In the genomic region with DNA sequence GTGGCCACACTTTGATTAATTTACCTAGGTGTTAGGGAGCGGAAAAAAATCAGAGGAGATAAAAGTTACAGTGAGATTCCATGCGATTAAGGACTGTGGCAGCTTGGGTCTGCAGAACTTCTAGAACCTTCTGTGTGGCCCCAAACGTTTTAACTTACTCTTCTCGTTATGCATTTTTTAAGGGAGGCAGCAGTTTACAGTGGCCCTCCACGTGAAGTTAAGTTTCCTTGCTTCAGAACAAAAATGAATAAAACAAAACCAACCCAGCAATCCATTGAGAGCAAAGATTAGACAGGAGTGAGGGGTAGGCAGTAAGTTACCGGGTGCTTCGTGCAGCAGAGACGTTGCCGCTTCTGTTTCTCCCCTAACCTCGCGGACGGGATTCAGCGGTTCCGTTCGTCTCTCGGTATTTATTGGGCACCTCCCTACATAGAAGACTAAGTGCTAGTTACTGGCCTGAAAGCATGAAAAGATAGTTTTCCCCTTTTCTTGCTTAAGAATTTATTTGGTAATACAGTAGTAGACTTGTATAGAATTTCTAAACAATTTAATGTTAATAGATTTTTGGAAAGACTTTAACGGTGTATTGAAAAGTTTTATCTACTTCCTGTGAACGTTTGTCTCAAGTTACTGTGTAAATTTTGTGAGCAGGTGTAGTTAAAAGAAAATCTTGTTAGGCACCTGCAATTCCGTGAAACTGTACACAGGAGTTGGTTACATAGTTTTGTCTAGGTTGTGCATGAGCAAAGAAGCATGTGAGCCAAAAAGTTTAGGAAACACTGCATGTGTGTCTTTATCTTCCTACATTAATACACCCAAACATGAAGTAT, we compare ENCODE assay signal across 8 cellular contexts. TPM values are rescaled to one million over a fixed set of nuclear protein-coding genes. Genes with fewer than 3 reads are reported as not detected.
DNase-seq lines count a peak whose midpoint lies in the region.

No MANE protein-coding gene starts in this region.

- no peaks in the 10 kb centered on the region for H3K9me3 ChIP-seq in ectodermal cell (ENCODE audit: control insufficient read depth, low read length)
- no peaks in the 10 kb centered on the region for H3K9me3 ChIP-seq in subcutaneous abdominal adipose tissue (ENCODE audit: control insufficient read depth in 5 of 5, low read length in 5 of 5)

- peak overlapping the region; percentile 93 for H3K56ac ChIP-seq in mesendoderm (ENCODE audit: low read length)

- H3K4me1 ChIP-seq in ectodermal cell (ENCODE audit: control insufficient read depth, insufficient read depth, low read length) (no peaks in the 10 kb centered on the region), mesendoderm (ENCODE audit: control insufficient read depth, low read depth, low read length) (peaks cover 2% of the 10 kb centered on the region), subcutaneous abdominal adipose tissue (ENCODE audit: control insufficient read depth in 5 of 5, insufficient read depth in 5 of 5, low read length in 5 of 5) (peaks cover 2 to 33% (median 21%) of the 10 kb centered on the region in 5 donors)

- no peak overlapping the region for H2BK120ac ChIP-seq in mesendoderm (ENCODE audit: low read depth, low read length)

- H3K4ac ChIP-seq in mesendoderm (ENCODE audit: low read depth, low read length): peak overlapping the region; percentile 96

- H3K79me2 ChIP-seq in mesendoderm (ENCODE audit: control insufficient read depth, insufficient read depth, low read length): peaks cover 18% of the 10 kb centered on the region

- H3K18ac ChIP-seq in mesendoderm (ENCODE audit: low read length): peak overlapping the region; percentile 85

- peaks cover 4% of the 10 kb centered on the region for H3K79me1 ChIP-seq in mesendoderm (ENCODE audit: low read length)

- WGBS in ectodermal cell, 2 experiments: 5 to 6% methylated on average over 19 of the region's 19 CpGs
- WGBS in mesendoderm (ENCODE audit: extremely low coverage, insufficient coverage, low lambda C conversion rate): no CpG with 5 or more reads among the region's 19 CpGs

- peak overlapping the region; percentile 64 for H3K4me2 ChIP-seq in mesendoderm (ENCODE audit: low read length)

- H3K4me3 ChIP-seq in ectodermal cell (ENCODE audit: insufficient read depth, low read depth, low read length): peak overlapping the region; percentile 64
- peak overlapping the region; percentile 17 for H3K4me3 ChIP-seq in mesendoderm (ENCODE audit: low read length)
- H3K4me3 ChIP-seq in subcutaneous abdominal adipose tissue (ENCODE audit: low read depth in 1 of 5, low read length in 5 of 5): peak overlapping the region; percentile 74 to 87 (median 83)

- H4K5ac ChIP-seq in mesendoderm (ENCODE audit: low read length): no peak overlapping the region

- H3K27me3 ChIP-seq in ectodermal cell (ENCODE audit: control insufficient read depth, insufficient read depth, low read length, poor library complexity, severe bottlenecking) (peaks cover 15% of the 10 kb centered on the region), mesendoderm (ENCODE audit: insufficient read depth, low read length, poor library complexity) (no peaks in the 10 kb centered on the region), subcutaneous abdominal adipose tissue (ENCODE audit: control insufficient read depth in 5 of 5, insufficient read depth in 4 of 5, low read length in 5 of 5) (no peaks in the 10 kb centered on the region)

- H3K9ac ChIP-seq in mesendoderm (ENCODE audit: low read length): peak overlapping the region; percentile 83
- H3K9ac ChIP-seq in subcutaneous abdominal adipose tissue (ENCODE audit: low read length in 5 of 5): peak overlapping the region; percentile 72 to 89 (median 78)

- H2AK5ac ChIP-seq in mesendoderm (ENCODE audit: low read length): no peak overlapping the region

- H2BK15ac ChIP-seq in mesendoderm (replicated peaks; ENCODE audit: low read depth): no peak overlapping the region

- H4K8ac ChIP-seq in mesendoderm (ENCODE audit: low read depth, low read length): no peak overlapping the region

- no peaks in the 10 kb centered on the region for H3K36me3 ChIP-seq in ectodermal cell (ENCODE audit: control insufficient read depth, insufficient read depth, low read length)
- H3K36me3 ChIP-seq in mesendoderm (ENCODE audit: control insufficient read depth, insufficient read depth, low read length): no peaks in the 10 kb centered on the region
- H3K36me3 ChIP-seq in subcutaneous abdominal adipose tissue (ENCODE audit: control insufficient read depth in 5 of 5, insufficient read depth in 5 of 5, low read length in 5 of 5): peaks cover 0 to 5% (median 0%) of the 10 kb centered on the region in 5 donors

- DNase-seq in GM03348 (ENCODE audit: low spot score) (peak; percentile 25), LHCN-M2 (ENCODE audit: low read depth) (peak; percentile 25), UCSD-AML1 (lab: John Stamatoyannopoulos, UW; ENCODE audit: unreplicated experiment) (peak; percentile 27), mesendoderm (peak; percentile 56), hippocampal formation (lab: John Stamatoyannopoulos, UW) (no peak), SW 1271 (lab: John Stamatoyannopoulos, UW) (no peak)

- H3K23ac ChIP-seq in mesendoderm (ENCODE audit: low read length): no peak overlapping the region

- H2BK5ac ChIP-seq in mesendoderm (ENCODE audit: low read length): peak overlapping the region; percentile 24

- H3K27ac ChIP-seq in ectodermal cell (ENCODE audit: insufficient read depth, low read depth, low read length, poor library complexity, severe bottlenecking): no peak overlapping the region
- H3K27ac ChIP-seq in mesendoderm (ENCODE audit: low read depth, low read length): peak overlapping the region; percentile 82
- peak overlapping the region; percentile 63 for H3K27ac ChIP-seq in subcutaneous abdominal adipose tissue (ENCODE audit: low read depth, low read length)

RNA-seq across cellular contexts. Expression of a gene that starts 1.1 kb away (rescaled TPM):
- total RNA-seq in LHCN-M2 (2014; rRNA removed): 16.3 and 19.6 TPM in 2 replicates
- 5.2 TPM for polyA plus RNA-seq in LHCN-M2 (2012)
- 2.5 TPM for polyA plus RNA-seq in ectodermal cell (2013, experiment 1 of 4)
- 2.1 TPM for polyA plus RNA-seq in ectodermal cell (2013, experiment 2 of 4)
- 2.3 TPM for polyA plus RNA-seq in ectodermal cell (2013, experiment 3 of 4)
- 2.2 TPM for polyA plus RNA-seq in ectodermal cell (2013, experiment 4 of 4)
- polyA plus RNA-seq in mesendoderm (2013, experiment 1 of 2): 7.4 TPM
- polyA plus RNA-seq in mesendoderm (2013, experiment 2 of 2): 7.4 TPM

RNA-seq across cellular contexts. Expression of a gene that starts 48.8 kb away (rescaled TPM):
- total RNA-seq in LHCN-M2 (2014; rRNA removed): 37.0 and 39.8 TPM in 2 replicates
- 10.4 TPM for polyA plus RNA-seq in LHCN-M2 (2012)
- polyA plus RNA-seq in ectodermal cell (2013, experiment 1 of 4): 24.1 TPM
- 24.8 TPM for polyA plus RNA-seq in ectodermal cell (2013, experiment 2 of 4)
- polyA plus RNA-seq in ectodermal cell (2013, experiment 3 of 4): 20.7 TPM
- polyA plus RNA-seq in ectodermal cell (2013, experiment 4 of 4): 19.5 TPM
- 11.0 TPM for polyA plus RNA-seq in mesendoderm (2013, experiment 1 of 2)
- polyA plus RNA-seq in mesendoderm (2013, experiment 2 of 2): 10.6 TPM

Comparison
In these comparisons a context has a peak if more than half of its experiments do, and no peak if none do; other contexts are left out.
1. DNase-seq: peak in GM03348 (single experiment), LHCN-M2 (single experiment), UCSD-AML1 (single experiment) and mesendoderm (single experiment); none in hippocampal formation (0 of 2) and SW 1271 (0 of 2).
2. H3K4me3 ChIP-seq: peak in every context shown above with its lines; median percentile 83 in subcutaneous abdominal adipose tissue; 64 in ectodermal cell; 17 in mesendoderm.